Comparison of ENCODE assay signal across 12 cellular contexts in genomic region chr1:229203030-229203751, GRCh38.
DNase-seq lines count a peak whose midpoint lies in the region; ATAC-seq, FAIRE-seq and TF ChIP-seq lines count a peak whose summit lies in the region.
"Had no signal": no experiment of that assay in that cellular context is flagged by ENCODE, and none has a peak within 500 bp of the region (broad histone marks: within the 10 kb centered on the region; RNA-seq: fewer than 3 reads in every experiment).

No MANE protein-coding gene starts in this region.

- H3K27me3 Mint-ChIP-seq in astrocyte (ENCODE audit: low read depth, unreplicated experiment), result peaks cover 15% of the 10 kb centered on the region
- H3K27me3 Mint-ChIP-seq: activated CD4-positive, alpha-beta T cell treated with anti-CD3 and anti-CD28 coated beads for 36 hours had no signal

- no peak overlapping the region for H3K27ac Mint-ChIP-seq in astrocyte (ENCODE audit: unreplicated experiment)
- H3K27ac Mint-ChIP-seq: activated CD4-positive, alpha-beta T cell treated with anti-CD3 and anti-CD28 coated beads for 36 hours had no signal

- H4K20me1 ChIP-seq in astrocyte (ENCODE audit: insufficient read depth, low read length), result no peaks in the 10 kb centered on the region

- H3K36me3 Mint-ChIP-seq in astrocyte (ENCODE audit: low read depth, unreplicated experiment), result no peaks in the 10 kb centered on the region

- no peak for ATAC-seq in HG02973 (IDR thresholded peaks at IDR 0.05; ENCODE audit: unreplicated experiment)
- ATAC-seq: activated CD4-positive, alpha-beta T cell treated with anti-CD3 and anti-CD28 coated beads for 36 hours had no signal

- H3K4me1 ChIP-seq in HUES64 (ENCODE audit: insufficient read depth, low read length) (peaks cover 39% of the 10 kb centered on the region), astrocyte (ENCODE audit: insufficient read depth, low read length) (no peaks in the 10 kb centered on the region)

- H2AFZ ChIP-seq in astrocyte (ENCODE audit: low read depth, low read length), result no peak overlapping the region

- peak overlapping the region; percentile 61 for H3K27ac ChIP-seq in HUES64 (ENCODE audit: low read depth, low read length)
- H3K27ac ChIP-seq in astrocyte (ENCODE audit: low read depth, low read length), result no peak overlapping the region

- H3K9me3 ChIP-seq in HUES64 (ENCODE audit: insufficient read depth, low read depth, low read length), result no peaks in the 10 kb centered on the region
- no peaks in the 10 kb centered on the region for H3K9me3 ChIP-seq in astrocyte (ENCODE audit: insufficient read depth, low read depth, low read length)

- H3K9me3 Mint-ChIP-seq in astrocyte (ENCODE audit: unreplicated experiment), result peaks cover 2% of the 10 kb centered on the region

- 70% methylated on average over 5 of the region's 5 CpGs for WGBS in HUES64

- no peak for FAIRE-seq in astrocyte (lab: Jason Lieb, UNC)
- FAIRE-seq: colon had no signal

- H3K4me2 ChIP-seq in astrocyte (ENCODE audit: low read length), result no peak overlapping the region

- H3K4me1 Mint-ChIP-seq in astrocyte (ENCODE audit: low read depth, unreplicated experiment), result peaks cover 5% of the 10 kb centered on the region

- H3K4me3 ChIP-seq in HUES64 (ENCODE audit: low read length) (no peak overlapping the region), astrocyte (ENCODE audit: insufficient read depth, low read depth, low read length) (no peak overlapping the region)

- H3K9ac ChIP-seq in HUES64 (ENCODE audit: low read depth, low read length) (peak overlapping the region; percentile 4; the same call in 1 of the 2 replicates), astrocyte (ENCODE audit: low read length) (no peak overlapping the region)

- H3K27me3 ChIP-seq in HUES64 (ENCODE audit: insufficient read depth, low read length) (no peaks in the 10 kb centered on the region), astrocyte (ENCODE audit: insufficient read depth, low read length) (peaks cover 17% of the 10 kb centered on the region)

- no peaks in the 10 kb centered on the region for H3K79me2 ChIP-seq in astrocyte (ENCODE audit: insufficient read depth, low read length)

- H3K4me3 Mint-ChIP-seq in astrocyte (ENCODE audit: unreplicated experiment), result no peak overlapping the region
- H3K4me3 Mint-ChIP-seq: activated CD4-positive, alpha-beta T cell treated with anti-CD3 and anti-CD28 coated beads for 36 hours had no signal

- TF ChIP-seq CTCF in astrocyte (IDR thresholded peaks at IDR 0.05; ENCODE audit: insufficient read depth, low read depth, low read length), result no peak

- H3K36me3 ChIP-seq in HUES64 (ENCODE audit: insufficient read depth, low read length) (no peaks in the 10 kb centered on the region), astrocyte (ENCODE audit: insufficient read depth, low read length) (no peaks in the 10 kb centered on the region)

- peak; percentile 77 for DNase-seq in COLO668 (lab: John Stamatoyannopoulos, UW; ENCODE audit: unreplicated experiment)
- DNase-seq in astrocyte (ENCODE audit: low read depth), result peak; percentile 57
- DNase-seq in kidney tubule cell (ENCODE audit: low spot score), result peak; percentile 57
- DNase-seq in SKM-1 treated with dmso at 0.1 percent for 144 hours (lab: John Stamatoyannopoulos, UW; ENCODE audit: unreplicated experiment), result no peak
- DNase-seq in DMS114 treated with DMSO at 0.1 percent for 48 hours (lab: John Stamatoyannopoulos, UW; ENCODE audit: unreplicated experiment), result no peak
- DNase-seq in HK-2 (ENCODE audit: unreplicated experiment), result no peak
- DNase-seq: activated CD4-positive, alpha-beta T cell treated with anti-CD3 and anti-CD28 coated beads for 36 hours; GOT3; NCI-H1436 had no signal

Comparison
In these comparisons a context has a peak if more than half of its experiments do, and no peak if none do; other contexts are left out.
1. DNase-seq: peak in COLO668 (single experiment), astrocyte (single experiment) and kidney tubule cell (single experiment); none in SKM-1 treated with dmso at 0.1 percent for 144 hours (single experiment), DMS114 treated with DMSO at 0.1 percent for 48 hours (single experiment) and HK-2 (single experiment).